ENCODE assay signal across 30 cellular contexts in genomic region chr12:65636436-65636835, GRCh38.
"Had no signal": no experiment of that assay in that cellular context is flagged by ENCODE, and none has a peak within 500 bp of the region (broad histone marks: within the 10 kb centered on the region; RNA-seq: fewer than 3 reads in every experiment).

No MANE protein-coding gene starts in this region.

- H3K4me3 Mint-ChIP-seq: activated B cell treated with CpG ODN at 0.5 μM for 24 hours; activated CD8-positive, alpha-beta memory T cell treated with anti-CD3 and anti-CD28 coated beads, Interleukin-2, amount 10 ng/mL, durations not matched to agents 7 days and 5 days; activated CD8-positive, alpha-beta T cell treated with anti-CD3 and anti-CD28 coated beads for 36 hours; activated naive CD8-positive, alpha-beta T cell; brain; effector memory CD8-positive, alpha-beta T cell; mesothelial cell of epicardium; naive thymus-derived CD4-positive, alpha-beta T cell; neural crest cell; T-helper 2 cell treated with Interferon-gamma antibody and Interleukin-4, amounts not matched to agents 5 μg/mL and 100 μg/mL, for 36 hours had no signal

- H3K27me3 ChIP-seq: heart right ventricle, right atrium auricular region, spleen, suprapubic skin, tibial artery had no signal

- DNase-seq: activated B cell treated with CpG ODN at 0.5 μM for 24 hours; activated CD4-positive, alpha-beta T cell treated with anti-CD3 and anti-CD28 coated beads, Interleukin-2, amount 50 U/mL, for 1 hour; activated CD8-positive, alpha-beta memory T cell treated with anti-CD3 and anti-CD28 coated beads, Interleukin-2, amount 10 ng/mL, durations not matched to agents 7 days and 5 days; activated CD8-positive, alpha-beta T cell treated with anti-CD3 and anti-CD28 coated beads for 36 hours; activated effector memory CD4-positive, alpha-beta T cell treated with Interleukin-2 at 50 U/mL for 16 hours; activated naive CD4-positive, alpha-beta T cell treated with Interleukin-2 at 50 U/mL for 16 hours; activated T-cell treated with anti-CD3 and anti-CD28 coated beads for 4 hours; anterior cingulate cortex; cortex of kidney; effector memory CD8-positive, alpha-beta T cell; foreskin fibroblast; heart right ventricle; kidney glomerular epithelial cell; left ventricle myocardium superior; naive thymus-derived CD4-positive, alpha-beta T cell; nucleus accumbens; spleen; stimulated activated naive CD4-positive, alpha-beta T cell; T-helper 1 cell; tibial artery; upper lobe of right lung had no signal

- H3K27ac Mint-ChIP-seq: activated B cell treated with CpG ODN at 0.5 μM for 24 hours; activated CD8-positive, alpha-beta memory T cell treated with anti-CD3 and anti-CD28 coated beads, Interleukin-2, amount 10 ng/mL, durations not matched to agents 7 days and 5 days; activated CD8-positive, alpha-beta T cell treated with anti-CD3 and anti-CD28 coated beads for 36 hours; activated naive CD8-positive, alpha-beta T cell; brain; effector memory CD8-positive, alpha-beta T cell; mesothelial cell of epicardium; naive thymus-derived CD4-positive, alpha-beta T cell; T-helper 2 cell treated with Interferon-gamma antibody and Interleukin-4, amounts not matched to agents 5 μg/mL and 100 μg/mL, for 36 hours had no signal

- H3K9me3 Mint-ChIP-seq: activated B cell treated with CpG ODN at 0.5 μM for 24 hours; activated CD8-positive, alpha-beta T cell treated with anti-CD3 and anti-CD28 coated beads for 36 hours; brain; effector memory CD8-positive, alpha-beta T cell; T-helper 2 cell treated with Interferon-gamma antibody and Interleukin-4, amounts not matched to agents 5 μg/mL and 100 μg/mL, for 36 hours had no signal

- H3K4me1 ChIP-seq: parathyroid adenoma, right atrium auricular region, spleen, upper lobe of right lung had no signal

- H2AFZ ChIP-seq: parathyroid adenoma had no signal

- H3K36me3 ChIP-seq: heart right ventricle, right atrium auricular region, spleen, suprapubic skin, tibial artery, upper lobe of right lung had no signal

- H3K36me3 Mint-ChIP-seq: activated CD8-positive, alpha-beta memory T cell treated with anti-CD3 and anti-CD28 coated beads, Interleukin-2, amount 10 ng/mL, durations not matched to agents 7 days and 5 days; activated naive CD8-positive, alpha-beta T cell; brain; mesothelial cell of epicardium; naive thymus-derived CD4-positive, alpha-beta T cell had no signal

- H3K4me1 Mint-ChIP-seq: activated B cell treated with CpG ODN at 0.5 μM for 24 hours; activated CD8-positive, alpha-beta memory T cell treated with anti-CD3 and anti-CD28 coated beads, Interleukin-2, amount 10 ng/mL, durations not matched to agents 7 days and 5 days; naive thymus-derived CD4-positive, alpha-beta T cell had no signal

- H3K9ac ChIP-seq: parathyroid adenoma had no signal

- H3K27me3 Mint-ChIP-seq: activated B cell treated with CpG ODN at 0.5 μM for 24 hours; activated CD8-positive, alpha-beta memory T cell treated with anti-CD3 and anti-CD28 coated beads, Interleukin-2, amount 10 ng/mL, durations not matched to agents 7 days and 5 days; effector memory CD8-positive, alpha-beta T cell had no signal

- H3K27ac ChIP-seq: heart right ventricle, parathyroid adenoma, right atrium auricular region, spleen, suprapubic skin, tibial artery, upper lobe of right lung had no signal

- H3K9me3 ChIP-seq: heart right ventricle, right atrium auricular region, spleen, suprapubic skin, tibial artery, upper lobe of right lung had no signal

- ATAC-seq: activated CD8-positive, alpha-beta memory T cell treated with anti-CD3 and anti-CD28 coated beads, Interleukin-2, amount 10 ng/mL, durations not matched to agents 7 days and 5 days; activated CD8-positive, alpha-beta T cell treated with anti-CD3 and anti-CD28 coated beads for 36 hours; effector memory CD8-positive, alpha-beta T cell; esophagus mucosa; heart right ventricle; left ventricle myocardium superior; naive thymus-derived CD4-positive, alpha-beta T cell; upper lobe of right lung had no signal

- H3K4me3 ChIP-seq: heart right ventricle, right atrium auricular region, spleen, suprapubic skin, tibial artery, upper lobe of right lung had no signal
